In genomic region chr13:49521216-49521615, GRCh38 we compare ENCODE assay signal across 20 cellular contexts. TPM values are rescaled to one million over a fixed set of nuclear protein-coding genes. Genes with fewer than 3 reads are reported as not detected.
A peak's percentile ranks its signal among the peaks of the same experiment; 100 is the strongest.
DNase-seq lines count a peak whose midpoint lies in the region; ATAC-seq and TF ChIP-seq lines count a peak whose summit lies in the region.
"Had no signal": no experiment of that assay in that cellular context is flagged by ENCODE, and none has a peak within 500 bp of the region (broad histone marks: within the 10 kb centered on the region; RNA-seq: fewer than 3 reads in every experiment).

No MANE protein-coding gene starts in this region.

- H3K27ac ChIP-seq in right atrium auricular region (peak overlapping the region in 1 of 2 donors; percentile 28), left ventricle myocardium inferior (replicated peaks) (peak overlapping the region; percentile 6), uterus (peak overlapping the region; percentile 13 to 34), mesenchymal stem cell (ENCODE audit: low read length, poor library complexity, severe bottlenecking) (no peak overlapping the region)
- H3K27ac ChIP-seq: 22Rv1, SJSA1 had no signal

- H3K18ac ChIP-seq in mesenchymal stem cell (ENCODE audit: low read depth in 1 of 2, low read length in 2 of 2): no peak overlapping the region

- H4K91ac ChIP-seq in mesenchymal stem cell (ENCODE audit: low read length): no peak overlapping the region

- WGBS in mesenchymal stem cell: 71% methylated on average over 4 of the region's 4 CpGs

- H2AFZ ChIP-seq in mesenchymal stem cell (ENCODE audit: low read depth, low read length): no peak overlapping the region

- H2BK120ac ChIP-seq in mesenchymal stem cell (ENCODE audit: low read depth, low read length): no peak overlapping the region

- peaks cover 0 to 11% of the 10 kb centered on the region in 2 donors for H3K4me1 ChIP-seq in right atrium auricular region
- H3K4me1 ChIP-seq in left ventricle myocardium inferior: peaks cover 27% of the 10 kb centered on the region
- no peaks in the 10 kb centered on the region for H3K4me1 ChIP-seq in uterus
- peaks cover 2% of the 10 kb centered on the region for H3K4me1 ChIP-seq in mesenchymal stem cell (ENCODE audit: control insufficient read depth, insufficient read depth, low read depth, low read length)

- no peak overlapping the region for H3K14ac ChIP-seq in mesenchymal stem cell (ENCODE audit: low read length in 2 of 2)

- no peak overlapping the region for H2BK12ac ChIP-seq in mesenchymal stem cell (ENCODE audit: low read length in 2 of 2)

- H3K4me2 ChIP-seq in mesenchymal stem cell (ENCODE audit: low read length, poor library complexity, severe bottlenecking): no peak overlapping the region

- H2BK5ac ChIP-seq in mesenchymal stem cell (ENCODE audit: low read depth, low read length, poor library complexity, severe bottlenecking): no peak overlapping the region

- H4K8ac ChIP-seq in mesenchymal stem cell (ENCODE audit: low read length): no peak overlapping the region

- TF ChIP-seq CTCF in right atrium auricular region (IDR thresholded peaks at IDR 0.05) (no peak), left ventricle myocardium inferior (IDR thresholded peaks at IDR 0.05; ENCODE audit: borderline replicate concordance) (no peak), uterus (IDR thresholded peaks at IDR 0.05) (no peak)

- intact Hi-C loops in Right ventricle myocardium superior (cut with DNase I): no loop called here
- intact Hi-C loops in left ventricle myocardium inferior (cut with micrococcal nuclease): no loop called here
- intact Hi-C loops in uterus (cut with DNase I; ENCODE audit: low total_unique reads): no loop called here

- peak in 2 of 3 experiments; percentile 49 to 51 for DNase-seq in NCI-H1417 (lab: John Stamatoyannopoulos, UW)
- no peak for DNase-seq in NCI-H1417 treated with DMSO at 0.1 percent for 48 hours (lab: John Stamatoyannopoulos, UW)
- no peak for DNase-seq in Right ventricle myocardium superior
- DNase-seq in right atrium auricular region (ENCODE audit: low spot score): no peak
- DNase-seq in left ventricle myocardium inferior: no peak
- DNase-seq in uterus: no peak
- no peak for DNase-seq in GOT3 (lab: John Stamatoyannopoulos, UW)
- DNase-seq in mesenchymal stem cell: no peak
- DNase-seq: H9, HFFc6, KBM-7, NCI-H1105 treated with DMSO at 0.1 percent for 48 hours, NCI-H1694, NCI-H2171 treated with DMSO at 0.1 percent for 48 hours, NCI-H446, NCI-H524 treated with DMSO at 0.1 percent for 48 hours, NCI-H774, PC-3 had no signal

- peak; percentile 75 for ATAC-seq in Right ventricle myocardium superior (ENCODE audit: poor library complexity)
- ATAC-seq: PC-3 had no signal

- no peaks in the 10 kb centered on the region for H3K27me3 ChIP-seq in right atrium auricular region
- no peaks in the 10 kb centered on the region for H3K27me3 ChIP-seq in left ventricle myocardium inferior (ENCODE audit: low read depth)
- H3K27me3 ChIP-seq in uterus: no peaks in the 10 kb centered on the region
- H3K27me3 ChIP-seq in mesenchymal stem cell (ENCODE audit: control insufficient read depth in 1 of 2, insufficient read depth in 1 of 2, low read length in 2 of 2): no peaks in the 10 kb centered on the region
- H3K27me3 ChIP-seq: SJSA1 had no signal

- H3K9ac ChIP-seq in mesenchymal stem cell (ENCODE audit: low read length): no peak overlapping the region

- peaks cover 5% of the 10 kb centered on the region for H3K79me1 ChIP-seq in mesenchymal stem cell (replicated peaks; ENCODE audit: low read length, poor library complexity, severe bottlenecking)

- no peaks in the 10 kb centered on the region for H3K36me3 ChIP-seq in right atrium auricular region
- peaks cover 71% of the 10 kb centered on the region for H3K36me3 ChIP-seq in left ventricle myocardium inferior
- H3K36me3 ChIP-seq in uterus: no peaks in the 10 kb centered on the region
- peaks cover 10 to 67% of the 10 kb centered on the region in 2 experiments for H3K36me3 ChIP-seq in mesenchymal stem cell (ENCODE audit: control insufficient read depth in 1 of 2, insufficient read depth in 2 of 2, low read depth in 1 of 2, low read length in 2 of 2)

- H3K23ac ChIP-seq in mesenchymal stem cell (ENCODE audit: low read length in 2 of 2): no peak overlapping the region

- H3K4me3 ChIP-seq in right atrium auricular region: no peak overlapping the region
- no peak overlapping the region for H3K4me3 ChIP-seq in left ventricle myocardium inferior
- H3K4me3 ChIP-seq in uterus: no peak overlapping the region
- no peak overlapping the region for H3K4me3 ChIP-seq in mesenchymal stem cell (ENCODE audit: insufficient read depth in 1 of 2, low read depth in 1 of 2, low read length in 2 of 2)
- H3K4me3 ChIP-seq: SJSA1 had no signal

- H3K4ac ChIP-seq in mesenchymal stem cell (ENCODE audit: low read depth in 1 of 2, low read length in 2 of 2): no peak overlapping the region

- H3K9me3 ChIP-seq in right atrium auricular region: no peaks in the 10 kb centered on the region
- no peaks in the 10 kb centered on the region for H3K9me3 ChIP-seq in left ventricle myocardium inferior (replicated peaks)
- H3K9me3 ChIP-seq in uterus: no peaks in the 10 kb centered on the region
- no peaks in the 10 kb centered on the region for H3K9me3 ChIP-seq in mesenchymal stem cell (ENCODE audit: control insufficient read depth, low read length)
- H3K9me3 ChIP-seq: SJSA1 had no signal

- H2BK15ac ChIP-seq in mesenchymal stem cell (ENCODE audit: low read depth, poor library complexity, severe bottlenecking): no peak overlapping the region

- H2AK5ac ChIP-seq in mesenchymal stem cell (ENCODE audit: low read length, severe bottlenecking): no peak overlapping the region

- TF ChIP-seq POLR2A in uterus (IDR thresholded peaks at IDR 0.05): no peak

RNA-seq across cellular contexts. Expression of gene PHF11, which starts 25.5 kb away (rescaled TPM):
- total RNA-seq in Right ventricle myocardium superior (17.6 TPM), right atrium auricular region (10 to 100 TPM; 14.8 to 22.3 TPM), left ventricle myocardium inferior (15.1 TPM), uterus (10 to 100 TPM; 26.2 to 70.9 (median 27.2) TPM)
- polyA plus RNA-seq in mesenchymal stem cell (2013, experiment 1 of 2): 35.2 TPM
- polyA plus RNA-seq in mesenchymal stem cell (2013, experiment 2 of 2): 34.4 TPM

Comparison
In these comparisons a context has a peak if more than half of its experiments do, and no peak if none do; other contexts are left out.
1. DNase-seq: peak in NCI-H1417 (2 of 3); none in NCI-H1417 treated with DMSO at 0.1 percent for 48 hours (single experiment), Right ventricle myocardium superior (single experiment), right atrium auricular region (single experiment), left ventricle myocardium inferior (single experiment), uterus (0 of 2), GOT3 (single experiment) and mesenchymal stem cell (single experiment).